21 cellular contexts compared by ENCODE assay signal in the genomic region with DNA sequence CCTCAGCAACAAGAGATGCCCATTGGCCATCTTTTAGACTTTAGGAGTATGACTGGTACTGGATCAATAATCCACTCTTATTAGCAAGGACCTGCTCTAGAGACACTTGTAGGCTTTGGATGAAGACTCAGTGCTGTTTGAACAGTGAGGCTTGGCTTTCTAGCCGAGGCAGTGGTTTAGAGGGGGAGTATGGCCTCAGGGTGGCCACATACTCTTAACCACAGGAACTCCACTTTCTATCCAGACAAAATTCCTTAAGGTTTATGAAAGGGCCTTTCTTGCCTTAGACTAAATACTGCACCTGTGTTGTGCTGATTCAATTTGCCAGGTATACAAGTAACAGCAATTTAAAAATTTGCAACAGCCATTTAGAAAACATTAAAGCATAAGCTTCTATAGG.
DNase-seq lines count a peak whose midpoint lies in the region; ATAC-seq, FAIRE-seq and TF ChIP-seq lines count a peak whose summit lies in the region.
"Had no signal": no experiment of that assay in that cellular context is flagged by ENCODE, and none has a peak within 500 bp of the region (broad histone marks: within the 10 kb centered on the region; RNA-seq: fewer than 3 reads in every experiment).

No MANE protein-coding gene starts in this region.

- H3K79me1 ChIP-seq in mesenchymal stem cell (replicated peaks; ENCODE audit: low read length, poor library complexity, severe bottlenecking) = no peaks in the 10 kb centered on the region

- no peak overlapping the region for H4K91ac ChIP-seq in mesenchymal stem cell (ENCODE audit: low read length)

- H3K4ac ChIP-seq in mesenchymal stem cell (ENCODE audit: low read depth in 1 of 2, low read length in 2 of 2) = no peak overlapping the region

- H3K9me3 ChIP-seq in RWPE2 (ENCODE audit: severe bottlenecking) = no peaks in the 10 kb centered on the region
- no peaks in the 10 kb centered on the region for H3K9me3 ChIP-seq in mesenchymal stem cell (ENCODE audit: control insufficient read depth, low read length)
- H3K9me3 ChIP-seq: pancreas, Peyer's patch, uterus had no signal

- H2AK5ac ChIP-seq in mesenchymal stem cell (ENCODE audit: low read length, severe bottlenecking) = no peak overlapping the region

- peaks cover 6% of the 10 kb centered on the region for H3K9me3 Mint-ChIP-seq in activated T-helper 1 cell treated with anti-CD3 and anti-CD28 coated beads, Interleukin-12 subunit alpha, Interleukin-12 subunit beta, Interleukin-2, Interleukin-4 antibody, amounts not matched to agents 30 ng/mL and 10 ng/mL and 1 ng/mL, durations not matched to agents 14 hours and 24 hours and 36 hours
- peaks cover 17 to 19% of the 10 kb centered on the region in 2 donors for H3K9me3 Mint-ChIP-seq in natural killer cell
- H3K9me3 Mint-ChIP-seq: activated CD4-positive, alpha-beta T cell treated with anti-CD3 and anti-CD28 coated beads, Interleukin-2, amount 10 ng/mL, durations not matched to agents 7 days and 5 days had no signal

- WGBS in mesenchymal stem cell = no CpG with 5 or more reads among the region's 1 CpG

- TF ChIP-seq CTCF in RWPE2 (IDR thresholded peaks at IDR 0.05; ENCODE audit: poor library complexity, severe bottlenecking) = no peak
- no peak for TF ChIP-seq CTCF in choroid plexus epithelial cell (conservative IDR thresholded peaks at IDR 0.05; ENCODE audit: low read depth, low read length)
- TF ChIP-seq CTCF in natural killer cell (IDR thresholded peaks at IDR 0.05) = no peak

- ATAC-seq in RWPE2 (ENCODE audit: low read depth) = peak; percentile 91
- no peak for ATAC-seq in natural killer cell
- ATAC-seq: CD8-positive, alpha-beta T cell; pancreas had no signal

- H3K23ac ChIP-seq in mesenchymal stem cell (ENCODE audit: low read length in 2 of 2) = no peak overlapping the region

- H3K4me3 ChIP-seq in RWPE2 (ENCODE audit: severe bottlenecking) (no peak overlapping the region), choroid plexus epithelial cell (ENCODE audit: low read depth, low read length) (no peak overlapping the region), mesenchymal stem cell (ENCODE audit: insufficient read depth in 1 of 2, low read depth in 1 of 2, low read length in 2 of 2) (no peak overlapping the region)
- H3K4me3 ChIP-seq: coronary artery, pancreas, Peyer's patch, uterus had no signal

- H3K14ac ChIP-seq in mesenchymal stem cell (ENCODE audit: low read length in 2 of 2) = no peak overlapping the region

- H3K9ac ChIP-seq in mesenchymal stem cell (ENCODE audit: low read length) = no peak overlapping the region

- H3K4me3 Mint-ChIP-seq in activated T-helper 1 cell treated with anti-CD3 and anti-CD28 coated beads, Interleukin-12 subunit alpha, Interleukin-12 subunit beta, Interleukin-2, Interleukin-4 antibody, amounts not matched to agents 30 ng/mL and 10 ng/mL and 1 ng/mL, durations not matched to agents 14 hours and 24 hours and 36 hours = no peak overlapping the region
- H3K4me3 Mint-ChIP-seq in natural killer cell = no peak overlapping the region
- H3K4me3 Mint-ChIP-seq: activated CD4-positive, alpha-beta T cell treated with anti-CD3 and anti-CD28 coated beads, Interleukin-2, amount 10 ng/mL, durations not matched to agents 7 days and 5 days; CD8-positive, alpha-beta T cell had no signal

- no peak overlapping the region for H3K27ac Mint-ChIP-seq in activated T-helper 1 cell treated with anti-CD3 and anti-CD28 coated beads, Interleukin-12 subunit alpha, Interleukin-12 subunit beta, Interleukin-2, Interleukin-4 antibody, amounts not matched to agents 30 ng/mL and 10 ng/mL and 1 ng/mL, durations not matched to agents 14 hours and 24 hours and 36 hours
- no peak overlapping the region for H3K27ac Mint-ChIP-seq in natural killer cell
- H3K27ac Mint-ChIP-seq: activated CD4-positive, alpha-beta T cell treated with anti-CD3 and anti-CD28 coated beads, Interleukin-2, amount 10 ng/mL, durations not matched to agents 7 days and 5 days; CD8-positive, alpha-beta T cell had no signal

- H3K36me3 ChIP-seq in RWPE2 (ENCODE audit: low read depth) = no peaks in the 10 kb centered on the region
- H3K36me3 ChIP-seq in mesenchymal stem cell (ENCODE audit: control insufficient read depth in 1 of 2, insufficient read depth in 2 of 2, low read depth in 1 of 2, low read length in 2 of 2) = no peaks in the 10 kb centered on the region
- H3K36me3 ChIP-seq: pancreas, Peyer's patch, uterus had no signal

- H3K4me1 Mint-ChIP-seq in activated T-helper 1 cell treated with anti-CD3 and anti-CD28 coated beads, Interleukin-12 subunit alpha, Interleukin-12 subunit beta, Interleukin-2, Interleukin-4 antibody, amounts not matched to agents 30 ng/mL and 10 ng/mL and 1 ng/mL, durations not matched to agents 14 hours and 24 hours and 36 hours (ENCODE audit: low read depth) = peaks cover 5% of the 10 kb centered on the region
- no peaks in the 10 kb centered on the region for H3K4me1 Mint-ChIP-seq in natural killer cell
- H3K4me1 Mint-ChIP-seq: activated CD4-positive, alpha-beta T cell treated with anti-CD3 and anti-CD28 coated beads, Interleukin-2, amount 10 ng/mL, durations not matched to agents 7 days and 5 days had no signal

- H3K27me3 ChIP-seq in RWPE2 (ENCODE audit: insufficient read depth, poor library complexity, severe bottlenecking) (no peaks in the 10 kb centered on the region), mesenchymal stem cell (ENCODE audit: control insufficient read depth in 1 of 2, insufficient read depth in 1 of 2, low read length in 2 of 2) (no peaks in the 10 kb centered on the region)
- H3K27me3 ChIP-seq: pancreas, Peyer's patch, uterus had no signal

- H3K4me1 ChIP-seq in RWPE2 (ENCODE audit: insufficient read depth, poor library complexity, severe bottlenecking) = peaks cover 4% of the 10 kb centered on the region
- no peaks in the 10 kb centered on the region for H3K4me1 ChIP-seq in mesenchymal stem cell (ENCODE audit: control insufficient read depth, insufficient read depth, low read depth, low read length)
- H3K4me1 ChIP-seq: pancreas, Peyer's patch, uterus had no signal

- H3K36me3 Mint-ChIP-seq in activated T-helper 1 cell treated with anti-CD3 and anti-CD28 coated beads, Interleukin-12 subunit alpha, Interleukin-12 subunit beta, Interleukin-2, Interleukin-4 antibody, amounts not matched to agents 30 ng/mL and 10 ng/mL and 1 ng/mL, durations not matched to agents 14 hours and 24 hours and 36 hours (ENCODE audit: low read depth) = no peaks in the 10 kb centered on the region
- peaks cover 14% of the 10 kb centered on the region for H3K36me3 Mint-ChIP-seq in natural killer cell
- H3K36me3 Mint-ChIP-seq: CD8-positive, alpha-beta T cell had no signal

- no peak overlapping the region for H2AFZ ChIP-seq in mesenchymal stem cell (ENCODE audit: low read depth, low read length)

- H2BK120ac ChIP-seq in mesenchymal stem cell (ENCODE audit: low read depth, low read length) = no peak overlapping the region

- DNase-seq in H4 (ENCODE audit: low spot score) (peak; percentile 59), RWPE2 (ENCODE audit: low spot score) (no peak), choroid plexus epithelial cell (ENCODE audit: low read depth) (peak; percentile 78), mesenchymal stem cell (peak; percentile 4), GM19239 (ENCODE audit: insufficient read length, low spot score) (no peak), NCI-H1694 treated with DMSO at 0.1 percent for 48 hours (lab: John Stamatoyannopoulos, UW) (no peak), natural killer cell (no peak)
- DNase-seq in activated T-helper 1 cell treated with anti-CD3 and anti-CD28 coated beads, Interleukin-12 subunit alpha, Interleukin-12 subunit beta, Interleukin-2, Interleukin-4 antibody, amounts not matched to agents 30 ng/mL and 10 ng/mL and 1 ng/mL, durations not matched to agents 14 hours and 24 hours and 36 hours (ENCODE audit: low spot score) = no peak
- DNase-seq: activated CD4-positive, alpha-beta T cell treated with anti-CD3 and anti-CD28 coated beads, Interleukin-2, amount 10 ng/mL, durations not matched to agents 7 days and 5 days; anterior cingulate cortex; CD8-positive, alpha-beta T cell; DMS79 treated with DMSO at 0.1 percent for 48 hours; GOT3; NCI-H1092; NCI-H774; pancreas; Peyer's patch; stimulated activated CD4-positive, alpha-beta T cell treated with anti-CD3 and anti-CD28 coated beads, Interleukin-4, amount 100 ng/mL, for 1 hour; uterus had no signal

- no peak overlapping the region for H2BK5ac ChIP-seq in mesenchymal stem cell (ENCODE audit: low read depth, low read length, poor library complexity, severe bottlenecking)

- H3K4me2 ChIP-seq in mesenchymal stem cell (ENCODE audit: low read length, poor library complexity, severe bottlenecking) = no peak overlapping the region

- H3K27me3 Mint-ChIP-seq in activated T-helper 1 cell treated with anti-CD3 and anti-CD28 coated beads, Interleukin-12 subunit alpha, Interleukin-12 subunit beta, Interleukin-2, Interleukin-4 antibody, amounts not matched to agents 30 ng/mL and 10 ng/mL and 1 ng/mL, durations not matched to agents 14 hours and 24 hours and 36 hours (ENCODE audit: insufficient read depth) = no peaks in the 10 kb centered on the region
- no peaks in the 10 kb centered on the region for H3K27me3 Mint-ChIP-seq in natural killer cell (ENCODE audit: low read depth in 2 of 2)
- H3K27me3 Mint-ChIP-seq: activated CD4-positive, alpha-beta T cell treated with anti-CD3 and anti-CD28 coated beads, Interleukin-2, amount 10 ng/mL, durations not matched to agents 7 days and 5 days had no signal

- H3K18ac ChIP-seq in mesenchymal stem cell (ENCODE audit: low read depth in 1 of 2, low read length in 2 of 2) = no peak overlapping the region

- no peak overlapping the region for H2BK15ac ChIP-seq in mesenchymal stem cell (ENCODE audit: low read depth, poor library complexity, severe bottlenecking)

- intact Hi-C loops in activated T-helper 1 cell treated with anti-CD3 and anti-CD28 coated beads, Interleukin-12 subunit alpha, Interleukin-12 subunit beta, Interleukin-2, Interleukin-4 antibody, amounts not matched to agents 30 ng/mL and 10 ng/mL and 1 ng/mL, durations not matched to agents 14 hours and 24 hours and 36 hours (cut with micrococcal nuclease) = no loop called here
- intact Hi-C loops in natural killer cell (cut with micrococcal nuclease) = no loop called here

- no peak for FAIRE-seq in GM19239 (lab: Jason Lieb, UNC)
- FAIRE-seq: pancreas, TTC549 had no signal

- no peak overlapping the region for H2BK12ac ChIP-seq in mesenchymal stem cell (ENCODE audit: low read length in 2 of 2)

- H4K8ac ChIP-seq in mesenchymal stem cell (ENCODE audit: low read length) = no peak overlapping the region

- H3K27ac ChIP-seq in RWPE2 (ENCODE audit: poor library complexity, severe bottlenecking) = no peak overlapping the region
- no peak overlapping the region for H3K27ac ChIP-seq in mesenchymal stem cell (ENCODE audit: low read length, poor library complexity, severe bottlenecking)
- H3K27ac ChIP-seq: coronary artery, pancreas, Peyer's patch, uterus had no signal

Comparison
In these comparisons a context has a peak if more than half of its experiments do, and no peak if none do; other contexts are left out.
1. DNase-seq: peak in H4 (single experiment), choroid plexus epithelial cell (single experiment) and mesenchymal stem cell (single experiment); none in RWPE2 (single experiment), GM19239 (single experiment), activated T-helper 1 cell treated with anti-CD3 and anti-CD28 coated beads, Interleukin-12 subunit alpha, Interleukin-12 subunit beta, Interleukin-2, Interleukin-4 antibody, amounts not matched to agents 30 ng/mL and 10 ng/mL and 1 ng/mL, durations not matched to agents 14 hours and 24 hours and 36 hours (single experiment), NCI-H1694 treated with DMSO at 0.1 percent for 48 hours (single experiment) and natural killer cell (single experiment).